Comparison of ENCODE assay signal across 1 cellular context in the genomic region with DNA sequence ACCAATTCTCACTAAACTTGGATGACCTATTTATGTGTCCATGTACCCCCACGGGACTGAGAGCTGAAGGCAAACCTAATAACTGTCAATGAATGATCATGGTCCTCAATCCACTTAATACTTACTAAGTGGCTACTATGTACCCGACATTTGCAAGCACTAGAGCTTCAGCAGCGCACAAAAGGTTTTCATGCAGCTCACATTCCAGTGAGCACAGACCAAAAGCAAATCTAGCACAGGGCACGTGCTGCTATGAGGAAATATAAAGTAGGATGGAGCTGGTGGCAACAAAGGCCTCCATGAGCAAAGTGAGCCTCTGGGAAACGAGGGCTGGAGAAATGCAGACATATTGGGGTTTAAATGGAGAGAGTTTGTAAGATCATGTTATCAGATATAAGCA.
TF ChIP-seq lines count a peak whose summit lies in the region.

No MANE protein-coding gene starts in this region.

TF ChIP-seq in K562, 482 proteins besides CTCF, POLR2A, EP300 and RAD21:
- TF ChIP-seq THAP12 (CRISPR knock-in tag; IDR thresholded peaks at IDR 0.05) (no peak), UBTF (IDR thresholded peaks at IDR 0.05; ENCODE audit: borderline replicate concordance in 1 of 2, low read depth in 2 of 2, low read length in 2 of 2) (no peak), STAT6 (CRISPR knock-in tag; IDR thresholded peaks at IDR 0.05) (no peak), FOS (IDR thresholded peaks at IDR 0.05; ENCODE audit: extremely low read depth, insufficient read length) (no peak), ZBTB8A (IDR thresholded peaks at IDR 0.05; ENCODE audit: partially characterized antibody) (no peak), SP1 (CRISPR knock-in tag; IDR thresholded peaks at IDR 0.05) (no peak), RCOR1 (IDR thresholded peaks at IDR 0.05; ENCODE audit: borderline replicate concordance in 1 of 2, low read depth in 2 of 2, low read length in 2 of 2) (no peak), CBX3 (IDR thresholded peaks at IDR 0.05; ENCODE audit: borderline replicate concordance in 1 of 2, low read length in 2 of 2) (no peak), CREM (IDR thresholded peaks at IDR 0.05; ENCODE audit: low read depth) (no peak), MYNN (IDR thresholded peaks at IDR 0.05) (no peak), MYNN (CRISPR knock-in tag; IDR thresholded peaks at IDR 0.05) (no peak), NCOA4 (IDR thresholded peaks at IDR 0.05; ENCODE audit: partially characterized antibody) (no peak), ZNF12 (CRISPR knock-in tag; IDR thresholded peaks at IDR 0.05) (no peak), ZNF232 (CRISPR knock-in tag; IDR thresholded peaks at IDR 0.05) (no peak), RBM25 (IDR thresholded peaks at IDR 0.05; ENCODE audit: low read depth, low read length, severe bottlenecking) (no peak), BRD4 (IDR thresholded peaks at IDR 0.05) (no peak)
- TF ChIP-seq, protein P1, sequence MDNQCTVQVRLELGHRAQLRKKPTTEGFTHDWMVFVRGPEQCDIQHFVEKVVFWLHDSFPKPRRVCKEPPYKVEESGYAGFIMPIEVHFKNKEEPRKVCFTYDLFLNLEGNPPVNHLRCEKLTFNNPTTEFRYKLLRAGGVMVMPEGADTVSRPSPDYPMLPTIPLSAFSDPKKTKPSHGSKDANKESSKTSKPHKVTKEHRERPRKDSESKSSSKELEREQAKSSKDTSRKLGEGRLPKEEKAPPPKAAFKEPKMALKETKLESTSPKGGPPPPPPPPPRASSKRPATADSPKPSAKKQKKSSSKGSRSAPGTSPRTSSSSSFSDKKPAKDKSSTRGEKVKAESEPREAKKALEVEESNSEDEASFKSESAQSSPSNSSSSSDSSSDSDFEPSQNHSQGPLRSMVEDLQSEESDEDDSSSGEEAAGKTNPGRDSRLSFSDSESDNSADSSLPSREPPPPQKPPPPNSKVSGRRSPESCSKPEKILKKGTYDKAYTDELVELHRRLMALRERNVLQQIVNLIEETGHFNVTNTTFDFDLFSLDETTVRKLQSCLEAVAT (IDR thresholded peaks at IDR 0.05), result no peak
- TF ChIP-seq, protein P2, sequence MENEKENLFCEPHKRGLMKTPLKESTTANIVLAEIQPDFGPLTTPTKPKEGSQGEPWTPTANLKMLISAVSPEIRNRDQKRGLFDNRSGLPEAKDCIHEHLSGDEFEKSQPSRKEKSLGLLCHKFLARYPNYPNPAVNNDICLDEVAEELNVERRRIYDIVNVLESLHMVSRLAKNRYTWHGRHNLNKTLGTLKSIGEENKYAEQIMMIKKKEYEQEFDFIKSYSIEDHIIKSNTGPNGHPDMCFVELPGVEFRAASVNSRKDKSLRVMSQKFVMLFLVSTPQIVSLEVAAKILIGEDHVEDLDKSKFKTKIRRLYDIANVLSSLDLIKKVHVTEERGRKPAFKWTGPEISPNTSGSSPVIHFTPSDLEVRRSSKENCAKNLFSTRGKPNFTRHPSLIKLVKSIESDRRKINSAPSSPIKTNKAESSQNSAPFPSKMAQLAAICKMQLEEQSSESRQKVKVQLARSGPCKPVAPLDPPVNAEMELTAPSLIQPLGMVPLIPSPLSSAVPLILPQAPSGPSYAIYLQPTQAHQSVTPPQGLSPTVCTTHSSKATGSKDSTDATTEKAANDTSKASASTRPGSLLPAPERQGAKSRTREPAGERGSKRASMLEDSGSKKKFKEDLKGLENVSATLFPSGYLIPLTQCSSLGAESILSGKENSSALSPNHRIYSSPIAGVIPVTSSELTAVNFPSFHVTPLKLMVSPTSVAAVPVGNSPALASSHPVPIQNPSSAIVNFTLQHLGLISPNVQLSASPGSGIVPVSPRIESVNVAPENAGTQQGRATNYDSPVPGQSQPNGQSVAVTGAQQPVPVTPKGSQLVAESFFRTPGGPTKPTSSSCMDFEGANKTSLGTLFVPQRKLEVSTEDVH (IDR thresholded peaks at IDR 0.05; ENCODE audit: low read depth, partially characterized antibody), result no peak
- TF ChIP-seq, protein P3, sequence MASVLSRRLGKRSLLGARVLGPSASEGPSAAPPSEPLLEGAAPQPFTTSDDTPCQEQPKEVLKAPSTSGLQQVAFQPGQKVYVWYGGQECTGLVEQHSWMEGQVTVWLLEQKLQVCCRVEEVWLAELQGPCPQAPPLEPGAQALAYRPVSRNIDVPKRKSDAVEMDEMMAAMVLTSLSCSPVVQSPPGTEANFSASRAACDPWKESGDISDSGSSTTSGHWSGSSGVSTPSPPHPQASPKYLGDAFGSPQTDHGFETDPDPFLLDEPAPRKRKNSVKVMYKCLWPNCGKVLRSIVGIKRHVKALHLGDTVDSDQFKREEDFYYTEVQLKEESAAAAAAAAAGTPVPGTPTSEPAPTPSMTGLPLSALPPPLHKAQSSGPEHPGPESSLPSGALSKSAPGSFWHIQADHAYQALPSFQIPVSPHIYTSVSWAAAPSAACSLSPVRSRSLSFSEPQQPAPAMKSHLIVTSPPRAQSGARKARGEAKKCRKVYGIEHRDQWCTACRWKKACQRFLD (CRISPR knock-in tag; IDR thresholded peaks at IDR 0.05), result no peak
- TF ChIP-seq, protein P4, sequence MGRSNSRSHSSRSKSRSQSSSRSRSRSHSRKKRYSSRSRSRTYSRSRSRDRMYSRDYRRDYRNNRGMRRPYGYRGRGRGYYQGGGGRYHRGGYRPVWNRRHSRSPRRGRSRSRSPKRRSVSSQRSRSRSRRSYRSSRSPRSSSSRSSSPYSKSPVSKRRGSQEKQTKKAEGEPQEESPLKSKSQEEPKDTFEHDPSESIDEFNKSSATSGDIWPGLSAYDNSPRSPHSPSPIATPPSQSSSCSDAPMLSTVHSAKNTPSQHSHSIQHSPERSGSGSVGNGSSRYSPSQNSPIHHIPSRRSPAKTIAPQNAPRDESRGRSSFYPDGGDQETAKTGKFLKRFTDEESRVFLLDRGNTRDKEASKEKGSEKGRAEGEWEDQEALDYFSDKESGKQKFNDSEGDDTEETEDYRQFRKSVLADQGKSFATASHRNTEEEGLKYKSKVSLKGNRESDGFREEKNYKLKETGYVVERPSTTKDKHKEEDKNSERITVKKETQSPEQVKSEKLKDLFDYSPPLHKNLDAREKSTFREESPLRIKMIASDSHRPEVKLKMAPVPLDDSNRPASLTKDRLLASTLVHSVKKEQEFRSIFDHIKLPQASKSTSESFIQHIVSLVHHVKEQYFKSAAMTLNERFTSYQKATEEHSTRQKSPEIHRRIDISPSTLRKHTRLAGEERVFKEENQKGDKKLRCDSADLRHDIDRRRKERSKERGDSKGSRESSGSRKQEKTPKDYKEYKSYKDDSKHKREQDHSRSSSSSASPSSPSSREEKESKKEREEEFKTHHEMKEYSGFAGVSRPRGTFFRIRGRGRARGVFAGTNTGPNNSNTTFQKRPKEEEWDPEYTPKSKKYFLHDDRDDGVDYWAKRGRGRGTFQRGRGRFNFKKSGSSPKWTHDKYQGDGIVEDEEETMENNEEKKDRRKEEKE (IDR thresholded peaks at IDR 0.05; ENCODE audit: borderline replicate concordance in 1 of 2, control insufficient read depth in 1 of 2, low read depth in 2 of 2, low read length in 1 of 2), result no peak
